Comparison of ENCODE assay signal across 30 cellular contexts in genomic region chr22:22925795-22926358, GRCh38. TPM values are rescaled to one million over a fixed set of nuclear protein-coding genes. Genes with fewer than 3 reads are reported as not detected.
DNase-seq lines count a peak whose midpoint lies in the region; ATAC-seq, FAIRE-seq and TF ChIP-seq lines count a peak whose summit lies in the region.
"Had no signal": no experiment of that assay in that cellular context is flagged by ENCODE, and none has a peak within 500 bp of the region (broad histone marks: within the 10 kb centered on the region; RNA-seq: fewer than 3 reads in every experiment).

No MANE protein-coding gene starts in this region.

- H2AFZ ChIP-seq in OCI-LY1 (ENCODE audit: low read length) (no peak overlapping the region), H1 (ENCODE audit: low read length) (no peak overlapping the region)

- H3K4me1 Mint-ChIP-seq in progenitor cell of endocrine pancreas (ENCODE audit: low read depth), result peaks cover 26% of the 10 kb centered on the region

- H3K36me3 Mint-ChIP-seq in progenitor cell of endocrine pancreas (ENCODE audit: insufficient read depth), result no peaks in the 10 kb centered on the region
- H3K36me3 Mint-ChIP-seq: activated CD8-positive, alpha-beta memory T cell treated with anti-CD3 and anti-CD28 coated beads, Interleukin-2, amount 10 ng/mL, durations not matched to agents 7 days and 5 days; type B pancreatic cell had no signal

- H3K27ac Mint-ChIP-seq in progenitor cell of endocrine pancreas, result peak overlapping the region; percentile 59
- H3K27ac Mint-ChIP-seq: activated CD8-positive, alpha-beta memory T cell treated with anti-CD3 and anti-CD28 coated beads, Interleukin-2, amount 10 ng/mL, durations not matched to agents 7 days and 5 days; activated T-helper 1 cell treated with anti-CD3 and anti-CD28 coated beads, Interleukin-12 subunit alpha, Interleukin-12 subunit beta, Interleukin-2, Interleukin-4 antibody, amounts not matched to agents 30 ng/mL and 10 ng/mL and 1 ng/mL, durations not matched to agents 14 hours and 24 hours and 36 hours; type B pancreatic cell had no signal

- H3K18ac ChIP-seq in H1 (ENCODE audit: extremely low read depth, low read length), result no peak overlapping the region

- POLR2A ChIA-PET in H1 (lab: Charles Lee; ENCODE audit: partially characterized antibody), result no interaction called here

- H3K56ac ChIP-seq in H1 (replicated peaks; ENCODE audit: insufficient read length, low read depth, low read length), result no peak overlapping the region

- peak overlapping the region; percentile 23; the same call in 1 of the 2 replicates for H4K8ac ChIP-seq in H1 (ENCODE audit: extremely low read depth, insufficient read depth, low read length)

- H4K20me1 ChIP-seq in OCI-LY1 (ENCODE audit: insufficient read depth, low read length), result no peaks in the 10 kb centered on the region
- H4K20me1 ChIP-seq in H1 (replicated peaks in 1 of 2; ENCODE audit: control insufficient read depth in 1 of 2, insufficient read depth in 2 of 2, low read length in 2 of 2), result no peaks in the 10 kb centered on the region

- H3K4me2 ChIP-seq in OCI-LY1 (ENCODE audit: low read length) (peak overlapping the region; percentile 39), H1 (ENCODE audit: insufficient read depth in 1 of 2, low read depth in 2 of 2, low read length in 2 of 2) (no peak overlapping the region)
- H3K4me2 ChIP-seq: SK-N-SH had no signal

- H3K9me3 Mint-ChIP-seq in progenitor cell of endocrine pancreas (ENCODE audit: low read depth), result no peaks in the 10 kb centered on the region
- H3K9me3 Mint-ChIP-seq: activated T-helper 1 cell treated with anti-CD3 and anti-CD28 coated beads, Interleukin-12 subunit alpha, Interleukin-12 subunit beta, Interleukin-2, Interleukin-4 antibody, amounts not matched to agents 30 ng/mL and 10 ng/mL and 1 ng/mL, durations not matched to agents 14 hours and 24 hours and 36 hours; type B pancreatic cell had no signal

- H3K4ac ChIP-seq in H1 (replicated peaks; ENCODE audit: insufficient read length, low read depth, low read length), result no peak overlapping the region

- no peak overlapping the region for H2BK120ac ChIP-seq in H1 (replicated peaks; ENCODE audit: low read depth, low read length)

- H4K91ac ChIP-seq in H1 (replicated peaks; ENCODE audit: insufficient read length, low read length), result no peak overlapping the region

- H2BK15ac ChIP-seq in H1 (ENCODE audit: low read length), result no peak overlapping the region

- WGBS in H1 (ENCODE audit: extremely low coverage in 1 of 2, insufficient coverage in 1 of 2, insufficient read length in 1 of 2, insufficient replicate concordance in 2 of 2, low coverage in 1 of 2, low lambda C conversion rate in 2 of 2, missing lambda C conversion rate in 1 of 2), 2 experiments, result 80% methylated on average over 6 of the region's 7 CpGs; no CpG with 5 or more reads in 1 of the 2 experiments

- DNase-seq in DMS79 treated with DMSO at 0.1 percent for 48 hours (lab: John Stamatoyannopoulos, UW) (peak; percentile 2), DMS79 (lab: John Stamatoyannopoulos, UW) (no peak), H1 (ENCODE audit: low read depth in 1 of 2, low spot score in 2 of 2) (no peak), progenitor cell of endocrine pancreas (ENCODE audit: low spot score, unreplicated experiment) (no peak), occipital lobe (lab: John Stamatoyannopoulos, UW) (no peak), COLO668 (lab: John Stamatoyannopoulos, UW; ENCODE audit: unreplicated experiment) (no peak)
- DNase-seq: 8988T; activated CD4-positive, alpha-beta T cell treated with anti-CD3 and anti-CD28 coated beads, Interleukin-2, amount 50 U/mL, for 1 hour; activated CD8-positive, alpha-beta memory T cell treated with anti-CD3 and anti-CD28 coated beads, Interleukin-2, amount 10 ng/mL, durations not matched to agents 7 days and 5 days; activated naive CD4-positive, alpha-beta T cell treated with anti-CD3 and anti-CD28 coated beads, Interleukin-2, amount 50 U/mL, for 16 hours; colonic mucosa; esophagus squamous epithelium; hypothalamus; IMR-90; islet precursor cell; NCI-H1417 treated with DMSO at 0.1 percent for 48 hours; NCI-H2107; NCI-H524; NK-92 treated with Interleukin-12 subunit alpha and Interleukin-12 subunit beta, amount 100 ng/mL, for 24 hours; SK-N-SH; stimulated activated CD4-positive, alpha-beta T cell treated with anti-CD3 and anti-CD28 coated beads, Interleukin-15, amount 100 ng/mL, for 24 hours; T-helper 2 cell had no signal

- H3K4me3 Mint-ChIP-seq in progenitor cell of endocrine pancreas (ENCODE audit: low read depth), result no peak overlapping the region
- H3K4me3 Mint-ChIP-seq: activated CD8-positive, alpha-beta memory T cell treated with anti-CD3 and anti-CD28 coated beads, Interleukin-2, amount 10 ng/mL, durations not matched to agents 7 days and 5 days; activated T-helper 1 cell treated with anti-CD3 and anti-CD28 coated beads, Interleukin-12 subunit alpha, Interleukin-12 subunit beta, Interleukin-2, Interleukin-4 antibody, amounts not matched to agents 30 ng/mL and 10 ng/mL and 1 ng/mL, durations not matched to agents 14 hours and 24 hours and 36 hours; type B pancreatic cell had no signal

- H3K9ac ChIP-seq in OCI-LY1 (ENCODE audit: low read length) (peak overlapping the region; percentile 97), H1 (replicated peaks in 1 of 4; ENCODE audit: extremely low read depth in 1 of 4, low read depth in 3 of 4, low read length in 3 of 4) (no peak overlapping the region)
- H3K9ac ChIP-seq: SK-N-SH had no signal

- H3K27me3 Mint-ChIP-seq in progenitor cell of endocrine pancreas, result no peaks in the 10 kb centered on the region
- H3K27me3 Mint-ChIP-seq: activated CD8-positive, alpha-beta memory T cell treated with anti-CD3 and anti-CD28 coated beads, Interleukin-2, amount 10 ng/mL, durations not matched to agents 7 days and 5 days had no signal

- no peak for FAIRE-seq in H1 (lab: Jason Lieb, UNC)
- FAIRE-seq: bronchial epithelial cell, frontal cortex had no signal

- TF ChIP-seq POLR2A in H1 (IDR thresholded peaks at IDR 0.05; ENCODE audit: control extremely low read depth in 1 of 2, low read depth in 2 of 2, low read length in 2 of 2), result no peak

- ATAC-seq in GM19035 (IDR thresholded peaks at IDR 0.05; ENCODE audit: unreplicated experiment), result no peak
- ATAC-seq: activated CD8-positive, alpha-beta memory T cell treated with anti-CD3 and anti-CD28 coated beads, Interleukin-2, amount 10 ng/mL, durations not matched to agents 7 days and 5 days had no signal

- H3K4me1 ChIP-seq in OCI-LY1 (ENCODE audit: insufficient read depth, low read length, severe bottlenecking) (peaks cover 99% of the 10 kb centered on the region), H1 (replicated peaks in 1 of 4; ENCODE audit: control insufficient read depth in 3 of 4, insufficient read depth in 4 of 4, low read length in 3 of 4) (peaks cover 0 to 11% (median 0%) of the 10 kb centered on the region in 4 experiments; a peak in 1 of 7 replicates)
- H3K4me1 ChIP-seq: colonic mucosa had no signal

- H3K23me2 ChIP-seq in H1 (ENCODE audit: low read depth, low read length), result no peaks in the 10 kb centered on the region

- no peak overlapping the region for H3K14ac ChIP-seq in H1 (ENCODE audit: insufficient read length)

- H3K4me3 ChIP-seq in OCI-LY1 (ENCODE audit: low read depth, low read length, poor library complexity, severe bottlenecking) (no peak overlapping the region), H1 (ENCODE audit: extremely low read depth in 1 of 4, insufficient read depth in 2 of 4, low read depth in 3 of 4, low read length in 4 of 4) (no peak overlapping the region)
- H3K4me3 ChIP-seq: colonic mucosa, esophagus squamous epithelium had no signal

- no peak for TF ChIP-seq EP300 in H1 (IDR thresholded peaks at IDR 0.05; ENCODE audit: borderline replicate concordance in 1 of 2, low read depth in 2 of 2, low read length in 2 of 2)

- no peak overlapping the region for H4K5ac ChIP-seq in H1 (ENCODE audit: insufficient read length, low read depth, low read length)

- H2BK20ac ChIP-seq in H1 (ENCODE audit: low read length), result no peak overlapping the region

- no peak overlapping the region for H2AK5ac ChIP-seq in H1 (ENCODE audit: low read depth, low read length)

- H3F3A ChIP-seq in OCI-LY1 (ENCODE audit: insufficient read depth, low read length), result peaks cover 12% of the 10 kb centered on the region; the same call in 1 of the 2 replicates

- no peaks in the 10 kb centered on the region for H3K9me2 ChIP-seq in OCI-LY1 (ENCODE audit: low read depth, low read length)
- H3K9me2 ChIP-seq: SK-N-SH had no signal

- no peak overlapping the region for H2BK12ac ChIP-seq in H1 (ENCODE audit: low read depth, low read length)

- H3K23ac ChIP-seq in H1 (ENCODE audit: insufficient read length), result no peak overlapping the region

- H2BK5ac ChIP-seq in H1 (ENCODE audit: low read depth, low read length), result no peak overlapping the region

- H3K9me3 ChIP-seq in OCI-LY1 (ENCODE audit: low read length) (no peaks in the 10 kb centered on the region), H1 (ENCODE audit: insufficient read depth in 2 of 2, low read depth in 1 of 2, low read length in 1 of 2) (peaks cover 28 to 89% of the 10 kb centered on the region in 2 experiments)
- H3K9me3 ChIP-seq: colonic mucosa, esophagus squamous epithelium, SK-N-SH had no signal

- H3K27ac ChIP-seq in OCI-LY1 (ENCODE audit: low read depth, low read length, poor library complexity, severe bottlenecking) (peak overlapping the region; percentile 99), H1 (ENCODE audit: low read depth, low read length) (no peak overlapping the region)
- H3K27ac ChIP-seq: colonic mucosa, esophagus squamous epithelium had no signal

- no peaks in the 10 kb centered on the region for H3K79me1 ChIP-seq in H1 (ENCODE audit: low read depth, low read length)

- H3K79me2 ChIP-seq in OCI-LY1 (ENCODE audit: insufficient read depth, low read length) (no peaks in the 10 kb centered on the region), H1 (ENCODE audit: control insufficient read depth in 1 of 2, insufficient read depth in 2 of 2, low read length in 2 of 2) (no peaks in the 10 kb centered on the region)

- CTCF ChIA-PET in H1 (lab: Charles Lee; ENCODE audit: partially characterized antibody), result no interaction called here

- no peak for TF ChIP-seq CTCF in OCI-LY1 (IDR thresholded peaks at IDR 0.05; ENCODE audit: low read length)
- no peak for TF ChIP-seq CTCF in H1 (IDR thresholded peaks at IDR 0.05; ENCODE audit: control extremely low read depth in 1 of 3, insufficient read depth in 1 of 3, low read depth in 1 of 3, low read length in 3 of 3)
- TF ChIP-seq CTCF in progenitor cell of endocrine pancreas (IDR thresholded peaks at IDR 0.05; ENCODE audit: unreplicated experiment), result no peak

- no peaks in the 10 kb centered on the region for H3K36me3 ChIP-seq in OCI-LY1 (ENCODE audit: insufficient read depth, low read length)
- no peaks in the 10 kb centered on the region for H3K36me3 ChIP-seq in H1 (ENCODE audit: control insufficient read depth in 2 of 4, insufficient read depth in 4 of 4, low read length in 3 of 4)
- H3K36me3 ChIP-seq: colonic mucosa, esophagus squamous epithelium had no signal

- no peaks in the 10 kb centered on the region for H3K27me3 ChIP-seq in OCI-LY1 (ENCODE audit: insufficient read depth, low read length)
- H3K27me3 ChIP-seq in H1 (replicated peaks in 1 of 4; ENCODE audit: control insufficient read depth in 3 of 4, extremely low read depth in 1 of 4, insufficient read depth in 3 of 4, low read length in 3 of 4), result peaks cover 1 to 13% (median 11%) of the 10 kb centered on the region in 4 experiments
- H3K27me3 ChIP-seq: colonic mucosa had no signal

- TF ChIP-seq RAD21 in H1 (IDR thresholded peaks at IDR 0.05 in 1 of 2, conservative IDR thresholded peaks at IDR 0.05 in 1 of 2; ENCODE audit: low read depth in 2 of 2, low read length in 2 of 2), result no peak

RNA-seq across cellular contexts. Expression of gene IGLL5, which starts 38.3 kb away (rescaled TPM):
- not detected in 2 replicates for total RNA-seq in H1 (2021; fragmentation: NEBNext Ultra II Directional; extraction: Animal tissue kit (Norgen Biotek cat#: 25700))
- polyA plus RNA-seq in H1 (2011; rRNA removed), result not detected in 2 replicates
- polyA plus RNA-seq in H1 (2011; cell fraction: cytosol; rRNA removed), result not detected
- polyA plus RNA-seq in H1 (2011; cell fraction: nucleus; rRNA removed), result not detected
- not detected in 4 replicates for polyA plus RNA-seq in H1 (2012, experiment 1 of 2)
- not detected for polyA plus RNA-seq in H1 (2012, experiment 2 of 2)
- polyA plus RNA-seq in H1 (2013, experiment 1 of 2), result not detected
- polyA plus RNA-seq in H1 (2013, experiment 2 of 2), result not detected
- polyA minus RNA-seq in H1 (2011; rRNA and poly(A)+ RNA removed), result not detected in 2 replicates
- not detected for polyA minus RNA-seq in H1 (2011; cell fraction: cytosol; rRNA and poly(A)+ RNA removed)
- polyA minus RNA-seq in H1 (2011; cell fraction: nucleus; rRNA and poly(A)+ RNA removed), result not detected
- not detected in 2 replicates for total RNA-seq in progenitor cell of endocrine pancreas
- total RNA-seq in occipital lobe, result not detected
- total RNA-seq: activated CD8-positive, alpha-beta memory T cell treated with anti-CD3 and anti-CD28 coated beads, Interleukin-2, amount 10 ng/mL, durations not matched to agents 7 days and 5 days; activated T-helper 1 cell treated with anti-CD3 and anti-CD28 coated beads, Interleukin-12 subunit alpha, Interleukin-12 subunit beta, Interleukin-2, Interleukin-4 antibody, amounts not matched to agents 30 ng/mL and 10 ng/mL and 1 ng/mL, durations not matched to agents 14 hours and 24 hours and 36 hours; bronchial epithelial cell; frontal cortex; IMR-90; lower leg skin; MCF 10A had no signal
- polyA plus RNA-seq: IMR-90, SK-N-SH had no signal
